15 cellular contexts compared by ENCODE assay signal in genomic region chr2:3144856-3145255, GRCh38.
DNase-seq lines count a peak whose midpoint lies in the region; ATAC-seq and TF ChIP-seq lines count a peak whose summit lies in the region.
"Had no signal": no experiment of that assay in that cellular context is flagged by ENCODE, and none has a peak within 500 bp of the region (broad histone marks: within the 10 kb centered on the region; RNA-seq: fewer than 3 reads in every experiment).

No MANE protein-coding gene starts in this region.

- ATAC-seq in WTC11 = no peak

- 85 to 86% methylated on average over 6 of the region's 6 CpGs for WGBS in thyroid gland, 2 donors

- TF ChIP-seq CTCF in WTC11 (IDR thresholded peaks at IDR 0.05) = no peak
- no peak for TF ChIP-seq CTCF in nephron progenitor cell (IDR thresholded peaks at IDR 0.05)
- no peak for TF ChIP-seq CTCF in progenitor cell of endocrine pancreas (IDR thresholded peaks at IDR 0.05; ENCODE audit: unreplicated experiment)
- no peak for TF ChIP-seq CTCF in thyroid gland (IDR thresholded peaks at IDR 0.05)
- no peak for TF ChIP-seq CTCF in A673 (conservative IDR thresholded peaks at IDR 0.05; ENCODE audit: low read depth, low read length)

- POLR2A ChIA-PET in WTC11 (lab: Charles Lee) (no interaction called here), A673 (lab: Charles Lee; ENCODE audit: low non-redundant PET) (no interaction called here)

- H3K27me3 ChIP-seq in BLaER1 treated with 17β-estradiol and CSF1 and Interleukin-3, amounts not matched to agents 10 nM and 100 nM = peaks cover 5 to 62% (median 21%) of the 10 kb centered on the region in 11 experiments; a peak in 15 of 22 replicates
- H3K27me3 ChIP-seq in thyroid gland (no peaks in the 10 kb centered on the region), A673 (replicated peaks; ENCODE audit: insufficient read depth, low read depth, low read length, poor library complexity) (no peaks in the 10 kb centered on the region)
- H3K27me3 ChIP-seq: BE2C had no signal

- peak overlapping the region in 9 of 11 experiments; percentile 52 to 97 (median 94); a peak in 17 of 22 replicates for H3K4me2 ChIP-seq in BLaER1 treated with 17β-estradiol and CSF1 and Interleukin-3, amounts not matched to agents 10 nM and 100 nM

- H3K36me3 Mint-ChIP-seq in WTC11 = peaks cover under 1% of the 10 kb centered on the region
- peaks cover 2% of the 10 kb centered on the region for H3K36me3 Mint-ChIP-seq in nephron progenitor cell (ENCODE audit: low read depth)
- peaks cover 2% of the 10 kb centered on the region for H3K36me3 Mint-ChIP-seq in progenitor cell of endocrine pancreas (ENCODE audit: insufficient read depth)

- H3K9me3 Mint-ChIP-seq in WTC11 (no peaks in the 10 kb centered on the region), nephron progenitor cell (peaks cover 1% of the 10 kb centered on the region), progenitor cell of endocrine pancreas (ENCODE audit: low read depth) (no peaks in the 10 kb centered on the region)
- H3K9me3 Mint-ChIP-seq: HFFc6 had no signal

- H3K4me1 Mint-ChIP-seq in WTC11 = peaks cover 2% of the 10 kb centered on the region; the same call in 1 of the 2 replicates
- peaks cover 57% of the 10 kb centered on the region for H3K4me1 Mint-ChIP-seq in nephron progenitor cell
- peaks cover 19% of the 10 kb centered on the region for H3K4me1 Mint-ChIP-seq in progenitor cell of endocrine pancreas (ENCODE audit: low read depth)
- H3K4me1 Mint-ChIP-seq: CD8-positive, alpha-beta memory T cell had no signal

- H3K9ac ChIP-seq in BLaER1 treated with 17β-estradiol and CSF1 and Interleukin-3, amounts not matched to agents 10 nM and 100 nM = peak overlapping the region in 4 of 11 experiments; percentile 6 to 62 (median 30); a peak in 6 of 22 replicates

- BruUV-seq in A673 (replicated peaks; lab: Mats Ljungman, UMichigan) = no TSS peak

- H3K9me3 ChIP-seq in BLaER1 treated with 17β-estradiol and CSF1 and Interleukin-3, amounts not matched to agents 10 nM and 100 nM (replicated peaks in 1 of 11) = peaks cover 0 to 11% (median 5%) of the 10 kb centered on the region in 11 experiments; a peak in 13 of 22 replicates
- no peaks in the 10 kb centered on the region for H3K9me3 ChIP-seq in thyroid gland
- H3K9me3 ChIP-seq in A673 (ENCODE audit: low read depth, low read length, poor library complexity, severe bottlenecking) = no peaks in the 10 kb centered on the region

- H3K27ac Mint-ChIP-seq in WTC11 (peak overlapping the region; percentile 66; the same call in 1 of the 2 replicates), nephron progenitor cell (peak overlapping the region; percentile 99), progenitor cell of endocrine pancreas (peak overlapping the region; percentile 77)
- H3K27ac Mint-ChIP-seq: HFFc6 had no signal

- no peaks in the 10 kb centered on the region for H3K27me3 Mint-ChIP-seq in WTC11 (ENCODE audit: low read depth)
- peaks cover 3% of the 10 kb centered on the region for H3K27me3 Mint-ChIP-seq in nephron progenitor cell (ENCODE audit: low read depth, poor library complexity)
- no peaks in the 10 kb centered on the region for H3K27me3 Mint-ChIP-seq in progenitor cell of endocrine pancreas
- H3K27me3 Mint-ChIP-seq: CD8-positive, alpha-beta memory T cell had no signal

- CTCF ChIA-PET in WTC11 (lab: Charles Lee) (interaction anchor here (1.3 kb wide), 1 partner anchor 144 kb away, joined by 3 read pairs; no protein-coding TSS in a partner anchor), A673 (lab: Charles Lee) (no interaction called here)

- DNase-seq in WTC11 (ENCODE audit: low spot score) (no peak), nephron progenitor cell (no peak), progenitor cell of endocrine pancreas (ENCODE audit: low spot score, unreplicated experiment) (no peak), NOMO-1 treated with dmso at 0.1 percent for 144 hours (lab: John Stamatoyannopoulos, UW; ENCODE audit: unreplicated experiment) (no peak), thyroid gland (no peak), A673 (ENCODE audit: low spot score) (no peak), H4 (ENCODE audit: low spot score) (no peak)
- DNase-seq: BE2C; Caco-2; CD8-positive, alpha-beta memory T cell; GF-D8; GOT3; HCEC 1CT; HFFc6 had no signal

- no peaks in the 10 kb centered on the region for H3K36me3 ChIP-seq in BLaER1 treated with 17β-estradiol and CSF1 and Interleukin-3, amounts not matched to agents 10 nM and 100 nM
- H3K36me3 ChIP-seq in thyroid gland (no peaks in the 10 kb centered on the region), A673 (ENCODE audit: insufficient read depth, low read length, poor library complexity, severe bottlenecking) (no peaks in the 10 kb centered on the region)
- H3K36me3 ChIP-seq: BE2C had no signal

- H3K4me3 ChIP-seq in BLaER1 treated with 17β-estradiol and CSF1 and Interleukin-3, amounts not matched to agents 10 nM and 100 nM = peak overlapping the region in 1 of 10 experiments; percentile 7; a peak in 1 of 20 replicates
- no peak overlapping the region for H3K4me3 ChIP-seq in thyroid gland (replicated peaks in 1 of 3)
- no peak overlapping the region for H3K4me3 ChIP-seq in A673 (ENCODE audit: low read depth, low read length, poor library complexity, severe bottlenecking)

- H3K4me1 ChIP-seq in BLaER1 treated with 17β-estradiol and CSF1 and Interleukin-3, amounts not matched to agents 10 nM and 100 nM = peaks cover 28 to 85% (median 81%) of the 10 kb centered on the region in 10 experiments
- H3K4me1 ChIP-seq in thyroid gland (peaks cover 0 to 6% of the 10 kb centered on the region in 2 donors), A673 (ENCODE audit: insufficient read depth, low read length, poor library complexity, severe bottlenecking) (peaks cover 18% of the 10 kb centered on the region)
- H3K4me1 ChIP-seq: BE2C, Caco-2 had no signal

- no peak for TF ChIP-seq POLR2A in thyroid gland (IDR thresholded peaks at IDR 0.05)

- peaks cover 0 to 53% (median 22%) of the 10 kb centered on the region in 11 experiments; a peak in 13 of 22 replicates for H4K20me1 ChIP-seq in BLaER1 treated with 17β-estradiol and CSF1 and Interleukin-3, amounts not matched to agents 10 nM and 100 nM

- peak overlapping the region in 2 of 11 experiments; percentile 44 to 62; a peak in 3 of 22 replicates for H3K27ac ChIP-seq in BLaER1 treated with 17β-estradiol and CSF1 and Interleukin-3, amounts not matched to agents 10 nM and 100 nM
- H3K27ac ChIP-seq in thyroid gland (no peak overlapping the region), A673 (ENCODE audit: low read depth, low read length, poor library complexity, severe bottlenecking) (no peak overlapping the region)

- H3K4me3 Mint-ChIP-seq in WTC11 = no peak overlapping the region
- peak overlapping the region; percentile 21 for H3K4me3 Mint-ChIP-seq in nephron progenitor cell
- H3K4me3 Mint-ChIP-seq in progenitor cell of endocrine pancreas (ENCODE audit: low read depth) = no peak overlapping the region
- H3K4me3 Mint-ChIP-seq: CD8-positive, alpha-beta memory T cell; HFFc6 had no signal

- intact Hi-C loops in thyroid gland (cut with DNase I) = no loop called here
- intact Hi-C loops in A673 (cut with micrococcal nuclease; ENCODE audit: unreplicated experiment) = no loop called here

TF ChIP-seq in WTC11, 78 proteins besides CTCF, POLR2A, EP300 and RAD21:
- no peak for TF ChIP-seq MLX (CRISPR knock-in tag; IDR thresholded peaks at IDR 0.05)
